20 cellular contexts compared by ENCODE assay signal in genomic region chr13:43110036-43110435, GRCh38.
"Had no signal": no experiment of that assay in that cellular context is flagged by ENCODE, and none has a peak within 500 bp of the region (broad histone marks: within the 10 kb centered on the region; RNA-seq: fewer than 3 reads in every experiment).

No MANE protein-coding gene starts in this region.

- H3K4me3 ChIP-seq: lower lobe of right lung, ovary, skin epidermis, transverse colon had no signal

- H3K27ac Mint-ChIP-seq: activated naive CD8-positive, alpha-beta T cell treated with anti-CD3 and anti-CD28 coated beads, Interleukin-2, amount 10 ng/mL, durations not matched to agents 7 days and 5 days; dendritic cell treated with granulocyte-macrophage colony-stimulating factor and Interleukin-4, amounts not matched to agents 40 ng/mL and 50 ng/mL, for 4 days had no signal

- ATAC-seq: foreskin keratinocyte, lower lobe of right lung had no signal

- H3K9me3 Mint-ChIP-seq: activated naive CD8-positive, alpha-beta T cell treated with anti-CD3 and anti-CD28 coated beads, Interleukin-2, amount 10 ng/mL, durations not matched to agents 7 days and 5 days; brain; dendritic cell treated with granulocyte-macrophage colony-stimulating factor and Interleukin-4, amounts not matched to agents 40 ng/mL and 50 ng/mL, for 4 days; naive B cell had no signal

- H3K4me3 Mint-ChIP-seq: activated naive CD8-positive, alpha-beta T cell treated with anti-CD3 and anti-CD28 coated beads, Interleukin-2, amount 10 ng/mL, durations not matched to agents 7 days and 5 days; brain; dendritic cell treated with granulocyte-macrophage colony-stimulating factor and Interleukin-4, amounts not matched to agents 40 ng/mL and 50 ng/mL, for 4 days; naive B cell had no signal

- H3K27me3 ChIP-seq: foreskin keratinocyte, ovary, transverse colon had no signal

- H3K36me3 Mint-ChIP-seq: brain had no signal

- H3K27ac ChIP-seq: foreskin keratinocyte, lower lobe of right lung, ovary, skin epidermis, transverse colon had no signal

- DNase-seq: activated CD4-positive, alpha-beta T cell treated with anti-CD3 and anti-CD28 coated beads for 1 hour; activated CD4-positive, alpha-beta T cell treated with anti-CD3 and anti-CD28 coated beads, Interleukin-2, amount 50 U/mL, for 4 hours; activated naive CD4-positive, alpha-beta T cell; activated naive CD8-positive, alpha-beta T cell treated with anti-CD3 and anti-CD28 coated beads, Interleukin-2, amount 10 ng/mL, durations not matched to agents 7 days and 5 days; activated T-cell treated with anti-CD3 and anti-CD28 coated beads for 4 hours; cerebellar nuclear complex; effector memory CD4-positive, alpha-beta T cell; foreskin keratinocyte; glutamatergic neuron; lower lobe of right lung; naive B cell; ovary; stimulated activated CD4-positive, alpha-beta T cell treated with anti-CD3 and anti-CD28 coated beads, Interleukin-15, amount 100 ng/mL, for 24 hours; stimulated activated CD4-positive, alpha-beta T cell treated with anti-CD3 and anti-CD28 coated beads, Interleukin-4, amount 100 ng/mL, for 24 hours; stimulated activated naive CD4-positive, alpha-beta T cell; T-helper 1 cell; transverse colon had no signal

- H3K36me3 ChIP-seq: ovary, transverse colon had no signal

- H3K4me1 Mint-ChIP-seq: activated naive CD8-positive, alpha-beta T cell treated with anti-CD3 and anti-CD28 coated beads, Interleukin-2, amount 10 ng/mL, durations not matched to agents 7 days and 5 days had no signal

- H3K9me3 ChIP-seq: lower lobe of right lung, ovary, transverse colon had no signal

- H3K4me1 ChIP-seq: foreskin keratinocyte, lower lobe of right lung had no signal

- H3K27me3 Mint-ChIP-seq: activated naive CD8-positive, alpha-beta T cell treated with anti-CD3 and anti-CD28 coated beads, Interleukin-2, amount 10 ng/mL, durations not matched to agents 7 days and 5 days; brain; naive B cell had no signal
